Comparison of ENCODE assay signal across 16 cellular contexts in genomic region chr7:105787793-105788192, GRCh38.
"Had no signal": no experiment of that assay in that cellular context is flagged by ENCODE, and none has a peak within 500 bp of the region (broad histone marks: within the 10 kb centered on the region; RNA-seq: fewer than 3 reads in every experiment).

No MANE protein-coding gene starts in this region.

- H3K4me3 ChIP-seq: coronary artery, gastrocnemius medialis, heart right ventricle, tibial artery had no signal

- H3K27me3 ChIP-seq: gastrocnemius medialis, heart right ventricle, tibial artery had no signal

- FAIRE-seq: islet of Langerhans had no signal

- DNase-seq: effector CD4-positive, alpha-beta T cell; endodermal cell; gastrocnemius medialis; heart right ventricle; hypothalamus; kidney glomerular epithelial cell; natural killer cell; posterior cingulate gyrus; stimulated activated CD4-positive, alpha-beta T cell treated with anti-CD3 and anti-CD28 coated beads, Interleukin-4, amount 100 ng/mL, for 1 hour; stimulated activated CD8-positive, alpha-beta memory T cell treated with anti-CD3 and anti-CD28 coated beads, Interleukin-4, amount 100 ng/mL, for 48 hours; tibial artery had no signal

- H3K9me3 ChIP-seq: gastrocnemius medialis, heart right ventricle, tibial artery had no signal

- H3K36me3 ChIP-seq: gastrocnemius medialis had no signal

- ATAC-seq: gastrocnemius medialis; heart right ventricle; left lobe of liver; natural killer cell; sciatic nerve; stimulated activated memory B cell treated with anti-CD40 and anti-IgM and Interleukin-4, amounts not matched to agents 10 μg/mL and 1 μg/mL and 100 μg/mL, for 72 hours had no signal

- H3K4me1 ChIP-seq: gastrocnemius medialis, tibial artery had no signal

- H3K27ac ChIP-seq: coronary artery, gastrocnemius medialis, heart right ventricle, tibial artery had no signal
